1 cellular context compared by ENCODE assay signal in genomic region chr6:21987501-21987957, GRCh38.
TF ChIP-seq lines count a peak whose summit lies in the region.

No MANE protein-coding gene starts in this region.

TF ChIP-seq in IMR-90, 13 proteins besides CTCF, POLR2A, EP300 and RAD21 (continued from another document):
- TF ChIP-seq, protein P1, sequence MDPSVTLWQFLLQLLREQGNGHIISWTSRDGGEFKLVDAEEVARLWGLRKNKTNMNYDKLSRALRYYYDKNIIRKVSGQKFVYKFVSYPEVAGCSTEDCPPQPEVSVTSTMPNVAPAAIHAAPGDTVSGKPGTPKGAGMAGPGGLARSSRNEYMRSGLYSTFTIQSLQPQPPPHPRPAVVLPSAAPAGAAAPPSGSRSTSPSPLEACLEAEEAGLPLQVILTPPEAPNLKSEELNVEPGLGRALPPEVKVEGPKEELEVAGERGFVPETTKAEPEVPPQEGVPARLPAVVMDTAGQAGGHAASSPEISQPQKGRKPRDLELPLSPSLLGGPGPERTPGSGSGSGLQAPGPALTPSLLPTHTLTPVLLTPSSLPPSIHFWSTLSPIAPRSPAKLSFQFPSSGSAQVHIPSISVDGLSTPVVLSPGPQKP (IDR thresholded peaks at IDR 0.05; ENCODE audit: borderline replicate concordance, low read depth, low read length), result peak; percentile 78; the same call in 1 of the 2 replicates
- peak; percentile 16; the same call in 1 of the 2 replicates for TF ChIP-seq NFE2L2 (IDR thresholded peaks at IDR 0.05; ENCODE audit: low read depth, low read length)
- TF ChIP-seq SMC3 (IDR thresholded peaks at IDR 0.05; ENCODE audit: low read depth, low read length), result 0 out of 2 replicates have a peak, but pooled peaks have one; percentile 5
- TF ChIP-seq MXI1 (IDR thresholded peaks at IDR 0.05; ENCODE audit: borderline replicate concordance, low read depth, low read length), result no peak
- peak; percentile 92 for TF ChIP-seq BHLHE40 (IDR thresholded peaks at IDR 0.05; ENCODE audit: low read depth, low read length)
- TF ChIP-seq MAZ (IDR thresholded peaks at IDR 0.05; ENCODE audit: borderline replicate concordance, low read depth, low read length), result no peak
- TF ChIP-seq RCOR1 (IDR thresholded peaks at IDR 0.05; ENCODE audit: insufficient replicate concordance, low read length), result no peak
- peak; percentile 79 for TF ChIP-seq CEBPB (IDR thresholded peaks at IDR 0.05; ENCODE audit: low read depth, low read length)
